14 cellular contexts compared by ENCODE assay signal in genomic region chr1:23283660-23284602, GRCh38.
DNase-seq lines count a peak whose midpoint lies in the region; ATAC-seq, FAIRE-seq and TF ChIP-seq lines count a peak whose summit lies in the region.
"Had no signal": no experiment of that assay in that cellular context is flagged by ENCODE, and none has a peak within 500 bp of the region (broad histone marks: within the 10 kb centered on the region; RNA-seq: fewer than 3 reads in every experiment).

No MANE protein-coding gene starts in this region.

- BruUV-seq in MCF 10A (replicated peaks; lab: Mats Ljungman, UMichigan) = no TSS peak

- intact Hi-C loops in MCF 10A (cut with micrococcal nuclease) (loop anchor here (5.0 kb wide), 1 partner anchor 187 kb away; no protein-coding TSS in a partner anchor), breast epithelium (cut with DNase I; ENCODE audit: low total_unique reads) (no loop called here), vagina (cut with DNase I) (no loop called here)

- no peak for DNase-seq in MCF 10A (ENCODE audit: unreplicated experiment)
- no peak for DNase-seq in breast epithelium (ENCODE audit: low spot score in 2 of 2)
- DNase-seq in astrocyte (ENCODE audit: low read depth) = peak; percentile 57
- DNase-seq in keratinocyte (ENCODE audit: low read depth, low spot score) = no peak
- DNase-seq in vagina (ENCODE audit: extremely low spot score in 2 of 2) = no peak
- DNase-seq in activated CD4-positive, alpha-beta memory T cell treated with anti-CD3 and anti-CD28 coated beads, Interleukin-2, amount 10 ng/mL, durations not matched to agents 7 days and 5 days = no peak
- no peak for DNase-seq in GM10266 (ENCODE audit: extremely low spot score)
- DNase-seq: aorta, immature natural killer cell, OCI-M1, T-helper 9 cell had no signal

- H3K27me3 Mint-ChIP-seq in MCF 10A (ENCODE audit: insufficient read depth, unreplicated experiment) = no peaks in the 10 kb centered on the region
- no peaks in the 10 kb centered on the region for H3K27me3 Mint-ChIP-seq in astrocyte (ENCODE audit: low read depth, unreplicated experiment)
- no peaks in the 10 kb centered on the region for H3K27me3 Mint-ChIP-seq in activated CD4-positive, alpha-beta memory T cell treated with anti-CD3 and anti-CD28 coated beads, Interleukin-2, amount 10 ng/mL, durations not matched to agents 7 days and 5 days

- no peak for TF ChIP-seq CTCF in MCF 10A (IDR thresholded peaks at IDR 0.05; ENCODE audit: unreplicated experiment)
- TF ChIP-seq CTCF in breast epithelium (IDR thresholded peaks at IDR 0.05) = no peak
- TF ChIP-seq CTCF in astrocyte (IDR thresholded peaks at IDR 0.05; ENCODE audit: insufficient read depth, low read depth, low read length) = no peak
- no peak for TF ChIP-seq CTCF in keratinocyte (optimal IDR thresholded peaks at IDR 0.05 in 1 of 3, IDR thresholded peaks at IDR 0.05 in 1 of 3, conservative IDR thresholded peaks at IDR 0.05 in 1 of 3; ENCODE audit: extremely low read depth in 1 of 3, insufficient read depth in 2 of 3, low read length in 3 of 3)
- no peak for TF ChIP-seq CTCF in vagina (IDR thresholded peaks at IDR 0.05)
- TF ChIP-seq CTCF in GM10266 (IDR thresholded peaks at IDR 0.05; ENCODE audit: control insufficient read depth, insufficient read depth, low read depth, missing control alignments) = no peak

- peak overlapping the region; percentile 46 for H3K4me2 ChIP-seq in astrocyte (ENCODE audit: low read length)
- H3K4me2 ChIP-seq in keratinocyte (ENCODE audit: control insufficient read depth, extremely low read depth, insufficient read depth, low read depth, low read length) = peak overlapping the region; percentile 30

- H3K4me3 ChIP-seq in breast epithelium (no peak overlapping the region), astrocyte (ENCODE audit: insufficient read depth, low read depth, low read length) (no peak overlapping the region), keratinocyte (ENCODE audit: control insufficient read depth in 2 of 3, extremely low read depth in 1 of 3, insufficient read depth in 2 of 3, low read depth in 1 of 3, low read length in 3 of 3) (no peak overlapping the region), vagina (no peak overlapping the region)
- H3K4me3 ChIP-seq: K562 had no signal

- no peaks in the 10 kb centered on the region for H3K9me3 ChIP-seq in breast epithelium
- no peaks in the 10 kb centered on the region for H3K9me3 ChIP-seq in astrocyte (ENCODE audit: insufficient read depth, low read depth, low read length)
- H3K9me3 ChIP-seq in keratinocyte (ENCODE audit: control insufficient read depth, low read depth, low read length) = no peaks in the 10 kb centered on the region
- H3K9me3 ChIP-seq in vagina = no peaks in the 10 kb centered on the region
- H3K9me3 ChIP-seq: neutrophil had no signal

- H3K27ac ChIP-seq in breast epithelium = no peak overlapping the region
- peak overlapping the region; percentile 68 for H3K27ac ChIP-seq in astrocyte (ENCODE audit: low read depth, low read length)
- peak overlapping the region; percentile 39 for H3K27ac ChIP-seq in keratinocyte (ENCODE audit: control insufficient read depth, insufficient read depth, low read length)
- H3K27ac ChIP-seq in vagina = peak overlapping the region; percentile 37
- H3K27ac ChIP-seq: neutrophil had no signal

- ATAC-seq in GM19351 (IDR thresholded peaks at IDR 0.05; ENCODE audit: unreplicated experiment) = no peak
- ATAC-seq: K562 had no signal

- TF ChIP-seq POLR2A in breast epithelium (IDR thresholded peaks at IDR 0.05) (no peak), vagina (IDR thresholded peaks at IDR 0.05) (no peak)

- no peaks in the 10 kb centered on the region for H3K9me3 Mint-ChIP-seq in MCF 10A (ENCODE audit: unreplicated experiment)
- no peaks in the 10 kb centered on the region for H3K9me3 Mint-ChIP-seq in astrocyte (ENCODE audit: unreplicated experiment)
- no peaks in the 10 kb centered on the region for H3K9me3 Mint-ChIP-seq in activated CD4-positive, alpha-beta memory T cell treated with anti-CD3 and anti-CD28 coated beads, Interleukin-2, amount 10 ng/mL, durations not matched to agents 7 days and 5 days
- H3K9me3 Mint-ChIP-seq: immature natural killer cell had no signal

- H3K27ac Mint-ChIP-seq in MCF 10A (ENCODE audit: low read depth, unreplicated experiment) (peak overlapping the region; percentile 80), astrocyte (ENCODE audit: unreplicated experiment) (peak overlapping the region; percentile 10)
- no peak overlapping the region for H3K27ac Mint-ChIP-seq in activated CD4-positive, alpha-beta memory T cell treated with anti-CD3 and anti-CD28 coated beads, Interleukin-2, amount 10 ng/mL, durations not matched to agents 7 days and 5 days
- H3K27ac Mint-ChIP-seq: immature natural killer cell had no signal

- H3K27me3 ChIP-seq in breast epithelium = no peaks in the 10 kb centered on the region
- no peaks in the 10 kb centered on the region for H3K27me3 ChIP-seq in astrocyte (ENCODE audit: insufficient read depth, low read length)
- H3K27me3 ChIP-seq in keratinocyte (ENCODE audit: control insufficient read depth, extremely low read depth, insufficient read depth, low read length) = no peaks in the 10 kb centered on the region
- H3K27me3 ChIP-seq in vagina = no peaks in the 10 kb centered on the region
- H3K27me3 ChIP-seq: neutrophil had no signal

- H3K9ac ChIP-seq in astrocyte (ENCODE audit: low read length) (peak overlapping the region; percentile 52), keratinocyte (ENCODE audit: control insufficient read depth, extremely low read depth, insufficient read depth, low read length) (no peak overlapping the region)

- H3K4me1 ChIP-seq in breast epithelium (no peaks in the 10 kb centered on the region), astrocyte (ENCODE audit: insufficient read depth, low read length) (peaks cover 21% of the 10 kb centered on the region), keratinocyte (ENCODE audit: control insufficient read depth, extremely low read depth, insufficient read depth, low read length) (peaks cover 19% of the 10 kb centered on the region), vagina (peaks cover 22% of the 10 kb centered on the region)

- H3K36me3 ChIP-seq in breast epithelium (no peaks in the 10 kb centered on the region), astrocyte (ENCODE audit: insufficient read depth, low read length) (peaks cover 55% of the 10 kb centered on the region), keratinocyte (ENCODE audit: control insufficient read depth in 2 of 2, extremely low read depth in 1 of 2, insufficient read depth in 2 of 2, low read length in 2 of 2) (peaks cover 10 to 27% of the 10 kb centered on the region in 2 experiments), vagina (peaks cover 0 to 24% of the 10 kb centered on the region in 2 donors)

- H4K20me1 ChIP-seq in astrocyte (ENCODE audit: insufficient read depth, low read length) = peaks cover 4% of the 10 kb centered on the region
- H4K20me1 ChIP-seq in keratinocyte (ENCODE audit: control insufficient read depth, extremely low read depth, insufficient read depth, low read length) = no peaks in the 10 kb centered on the region

- peaks cover 27% of the 10 kb centered on the region for H3K4me1 Mint-ChIP-seq in MCF 10A (ENCODE audit: insufficient read depth, unreplicated experiment)
- peaks cover 15% of the 10 kb centered on the region for H3K4me1 Mint-ChIP-seq in astrocyte (ENCODE audit: low read depth, unreplicated experiment)
- H3K4me1 Mint-ChIP-seq in activated CD4-positive, alpha-beta memory T cell treated with anti-CD3 and anti-CD28 coated beads, Interleukin-2, amount 10 ng/mL, durations not matched to agents 7 days and 5 days = no peaks in the 10 kb centered on the region
- H3K4me1 Mint-ChIP-seq: immature natural killer cell had no signal

- H3K36me3 Mint-ChIP-seq in MCF 10A (ENCODE audit: insufficient read depth, unreplicated experiment) = peaks cover 91% of the 10 kb centered on the region
- H3K36me3 Mint-ChIP-seq in astrocyte (ENCODE audit: low read depth, unreplicated experiment) = peaks cover 9% of the 10 kb centered on the region
- peaks cover 56% of the 10 kb centered on the region for H3K36me3 Mint-ChIP-seq in activated CD4-positive, alpha-beta memory T cell treated with anti-CD3 and anti-CD28 coated beads, Interleukin-2, amount 10 ng/mL, durations not matched to agents 7 days and 5 days (ENCODE audit: low read depth)

- H2AFZ ChIP-seq in astrocyte (ENCODE audit: low read depth, low read length) (no peak overlapping the region), keratinocyte (ENCODE audit: control insufficient read depth, low read length) (no peak overlapping the region)

- dilution Hi-C loops in keratinocyte (cut with MboI; ENCODE audit: extremely low pct_ligation_motif_present, low sequenced_read_pairs) = no loop called here

- H3K4me3 Mint-ChIP-seq in MCF 10A (ENCODE audit: unreplicated experiment) (no peak overlapping the region), astrocyte (ENCODE audit: unreplicated experiment) (no peak overlapping the region)
- H3K4me3 Mint-ChIP-seq in activated CD4-positive, alpha-beta memory T cell treated with anti-CD3 and anti-CD28 coated beads, Interleukin-2, amount 10 ng/mL, durations not matched to agents 7 days and 5 days = no peak overlapping the region
- H3K4me3 Mint-ChIP-seq: immature natural killer cell had no signal

- H3K9me1 ChIP-seq in keratinocyte (ENCODE audit: control insufficient read depth, extremely low read depth, insufficient read depth, low read length) = no peaks in the 10 kb centered on the region

- CTCF ChIA-PET in MCF 10A (lab: Yijun Ruan, JAX) = interaction anchor here (0.5 to 1.3 kb wide), 3 partner anchors 8 to 115 kb away, joined by 3 to 4 read pairs (median 3); partner anchors contain the start of gene LUZP1
- CTCF ChIA-PET in activated CD4-positive, alpha-beta memory T cell treated with anti-CD3 and anti-CD28 coated beads, Interleukin-2, amount 10 ng/mL, durations not matched to agents 7 days and 5 days (lab: Charles Lee) = no interaction called here

- peak; percentile 85 for FAIRE-seq in astrocyte (lab: Jason Lieb, UNC)
- peak; percentile 23 for FAIRE-seq in keratinocyte (lab: Jason Lieb, UNC)
- FAIRE-seq: K562 had no signal

- H3K79me2 ChIP-seq in astrocyte (ENCODE audit: insufficient read depth, low read length) = no peaks in the 10 kb centered on the region
- H3K79me2 ChIP-seq in keratinocyte (ENCODE audit: control insufficient read depth, insufficient read depth, low read length) = no peaks in the 10 kb centered on the region

- POLR2A ChIA-PET in MCF 10A (lab: Yijun Ruan, JAX) = interaction anchor here (0.7 to 2.2 kb wide), 13 partner anchors 8 to 272 kb away, joined by 3 to 10 read pairs (median 3); partner anchors contain the start of gene HNRNPR
- POLR2A ChIA-PET in activated CD4-positive, alpha-beta memory T cell treated with anti-CD3 and anti-CD28 coated beads, Interleukin-2, amount 10 ng/mL, durations not matched to agents 7 days and 5 days (lab: Charles Lee) = no interaction called here

Comparison
In these comparisons a context has a peak if more than half of its experiments do, and no peak if none do; other contexts are left out.
1. H3K27ac ChIP-seq: peak in astrocyte (single experiment), keratinocyte (single experiment) and vagina (single experiment); none in breast epithelium (0 of 2).